In genomic region chr14:90179357-90179756, GRCh38 we compare ENCODE assay signal across 27 cellular contexts.
"Had no signal": no experiment of that assay in that cellular context is flagged by ENCODE, and none has a peak within 500 bp of the region (broad histone marks: within the 10 kb centered on the region; RNA-seq: fewer than 3 reads in every experiment).

No MANE protein-coding gene starts in this region.

- H3K4me1 ChIP-seq: gastrocnemius medialis, pancreas, suprapubic skin, transverse colon, vagina had no signal

- H3K27ac ChIP-seq: dorsolateral prefrontal cortex, epithelial cell of prostate, gastrocnemius medialis, neutrophil, pancreas, suprapubic skin, transverse colon, vagina had no signal

- DNase-seq: dorsolateral prefrontal cortex; effector CD4-positive, alpha-beta T cell; endodermal cell; foreskin fibroblast; gastrocnemius medialis; hippocampal formation; left colon; mucosa of descending colon; naive B cell; pancreas; retina; stimulated activated CD4-positive, alpha-beta T cell treated with anti-CD3 and anti-CD28 coated beads, Interleukin-12 subunit alpha, Interleukin-12 subunit beta, amount 100 ng/mL, for 4 hours; stimulated activated CD4-positive, alpha-beta T cell treated with anti-CD3 and anti-CD28 coated beads, Interleukin-1b, Interleukin-23, amount 100 ng/mL, for 48 hours; stimulated activated CD4-positive, alpha-beta T cell treated with anti-CD3 and anti-CD28 coated beads, Interleukin-4, amount 100 ng/mL, for 1 hour; stimulated activated CD8-positive, alpha-beta memory T cell treated with anti-CD3 and anti-CD28 coated beads, Interleukin-4, amount 100 ng/mL, for 48 hours; stimulated activated naive CD4-positive, alpha-beta T cell; stimulated activated naive CD8-positive, alpha-beta T cell treated with anti-CD3 and anti-CD28 coated beads, Interleukin-15, amount 100 ng/mL, for 72 hours; transverse colon had no signal

- ATAC-seq: esophagus mucosa; gastrocnemius medialis; left colon; mucosa of descending colon; natural killer cell treated with Interleukin-12 subunit alpha and Interleukin-12 subunit beta and Interleukin-15 and Interleukin-18, amount 100 ng/mL, for 72 hours; sciatic nerve; stimulated activated naive CD8-positive, alpha-beta T cell treated with anti-CD3 and anti-CD28 coated beads, Interleukin-15, amount 100 ng/mL, for 72 hours had no signal

- H3K27me3 ChIP-seq: dorsolateral prefrontal cortex, gastrocnemius medialis, neutrophil, pancreas, suprapubic skin, transverse colon, vagina had no signal

- H3K4me3 ChIP-seq: dorsolateral prefrontal cortex, gastrocnemius medialis, lung, mucosa of descending colon, pancreas, smooth muscle cell, suprapubic skin, transverse colon, vagina had no signal

- H3K36me3 ChIP-seq: gastrocnemius medialis, neutrophil, pancreas, suprapubic skin, transverse colon, vagina had no signal

- H3K9me3 ChIP-seq: gastrocnemius medialis, mucosa of descending colon, neutrophil, pancreas, suprapubic skin, transverse colon, vagina had no signal
